Comparison of ENCODE assay signal across 9 cellular contexts in the genomic region with DNA sequence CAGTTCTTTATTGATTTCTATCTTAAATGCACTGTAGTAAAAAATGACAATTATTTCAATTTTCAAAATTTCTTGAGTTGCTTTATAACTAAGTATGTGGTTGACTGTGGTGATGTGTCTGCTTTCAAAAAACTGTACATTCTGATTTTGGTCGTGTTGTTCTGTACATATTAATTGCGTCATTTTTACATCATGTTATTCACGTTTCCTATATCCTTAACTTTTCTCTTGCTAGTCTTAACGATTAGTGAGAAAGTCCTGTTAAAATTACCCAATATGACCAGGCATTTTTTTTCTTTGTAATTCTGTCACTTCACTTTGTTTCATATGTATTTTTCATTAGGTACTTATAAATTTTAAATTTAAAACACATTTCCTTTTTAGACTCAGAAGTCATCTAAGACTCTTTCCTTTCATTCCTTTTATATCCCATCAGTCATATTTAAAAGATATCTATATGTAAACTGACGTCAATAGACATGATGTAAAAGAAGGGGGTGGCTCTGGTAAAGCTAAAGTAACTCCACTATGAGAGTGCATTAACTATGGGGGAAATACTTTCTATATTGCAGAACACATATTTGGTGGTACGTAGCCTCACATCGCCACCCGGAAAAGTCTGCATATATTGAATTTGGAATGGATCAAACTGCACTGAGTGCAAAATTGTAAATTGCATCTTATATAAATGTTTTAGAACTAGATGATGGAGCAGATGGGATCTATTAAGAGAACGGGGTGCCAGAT. TPM values are rescaled to one million over a fixed set of nuclear protein-coding genes. Genes with fewer than 3 reads are reported as not detected.
A peak's percentile ranks its signal among the peaks of the same experiment; 100 is the strongest.
DNase-seq lines count a peak whose midpoint lies in the region; ATAC-seq and TF ChIP-seq lines count a peak whose summit lies in the region.
"Had no signal": no experiment of that assay in that cellular context is flagged by ENCODE, and none has a peak within 500 bp of the region (broad histone marks: within the 10 kb centered on the region; RNA-seq: fewer than 3 reads in every experiment).

No MANE protein-coding gene starts in this region.

- no peaks in the 10 kb centered on the region for H3K27me3 ChIP-seq in Karpas-422 (ENCODE audit: low read length)

- TF ChIP-seq CTCF in CD14-positive monocyte (IDR thresholded peaks at IDR 0.05), result no peak

- no peak overlapping the region for H2AFZ ChIP-seq in Karpas-422 (ENCODE audit: low read length)

- H3K27ac ChIP-seq in Karpas-422 (ENCODE audit: low read length), result peak overlapping the region; percentile 90

- H3K4me1 ChIP-seq in Karpas-422 (ENCODE audit: low read length), result peaks cover 37% of the 10 kb centered on the region

- peak overlapping the region; percentile 96 for H3K4me3 ChIP-seq in Karpas-422 (ENCODE audit: low read length)

- peaks cover 0 to 4% (median 0%) of the 10 kb centered on the region in 3 donors for H3K27me3 Mint-ChIP-seq in CD14-positive monocyte (ENCODE audit: low read depth in 3 of 3)
- H3K27me3 Mint-ChIP-seq in central memory CD8-positive, alpha-beta T cell, result no peaks in the 10 kb centered on the region
- H3K27me3 Mint-ChIP-seq in natural killer cell treated with Interleukin-12 subunit alpha and Interleukin-12 subunit beta and Interleukin-15 and Interleukin-18, amount 100 ng/mL, for 72 hours, result peaks cover 6 to 13% of the 10 kb centered on the region in 2 donors

- peaks cover 16% of the 10 kb centered on the region for H3K36me3 ChIP-seq in Karpas-422 (ENCODE audit: insufficient read depth, low read length)

- no peaks in the 10 kb centered on the region for H3K9me3 ChIP-seq in Karpas-422 (ENCODE audit: low read length)

- H3K9ac ChIP-seq in Karpas-422 (ENCODE audit: low read length), result peak overlapping the region; percentile 94

- peaks cover 29% of the 10 kb centered on the region for H3K4me1 Mint-ChIP-seq in CD14-positive monocyte
- peaks cover 49% of the 10 kb centered on the region for H3K4me1 Mint-ChIP-seq in central memory CD8-positive, alpha-beta T cell
- H3K4me1 Mint-ChIP-seq in natural killer cell treated with Interleukin-12 subunit alpha and Interleukin-12 subunit beta and Interleukin-15 and Interleukin-18, amount 100 ng/mL, for 72 hours (ENCODE audit: low read depth in 2 of 2), result peaks cover 33 to 47% of the 10 kb centered on the region in 2 donors

- H3K27ac Mint-ChIP-seq in CD14-positive monocyte, result peak overlapping the region in 6 of 7 donors; percentile 98 to 99 (median 99)
- H3K27ac Mint-ChIP-seq in central memory CD8-positive, alpha-beta T cell (ENCODE audit: low read depth), result peak overlapping the region; percentile 98
- peak overlapping the region; percentile 98 to 100 for H3K27ac Mint-ChIP-seq in natural killer cell treated with Interleukin-12 subunit alpha and Interleukin-12 subunit beta and Interleukin-15 and Interleukin-18, amount 100 ng/mL, for 72 hours

- ATAC-seq in central memory CD8-positive, alpha-beta T cell (replicated peaks; ENCODE audit: extremely low read depth, poor library complexity, severe bottlenecking), result no peak
- ATAC-seq in natural killer cell treated with Interleukin-12 subunit alpha and Interleukin-12 subunit beta and Interleukin-15 and Interleukin-18, amount 100 ng/mL, for 72 hours, result no peak
- no peak for ATAC-seq in GM21515 (IDR thresholded peaks at IDR 0.05; ENCODE audit: unreplicated experiment)
- no peak for ATAC-seq in GM21619 (IDR thresholded peaks at IDR 0.05; ENCODE audit: unreplicated experiment)
- ATAC-seq in GM19463 (IDR thresholded peaks at IDR 0.05; ENCODE audit: unreplicated experiment), result no peak

- peak overlapping the region; percentile 97 for H3K4me2 ChIP-seq in Karpas-422 (ENCODE audit: low read depth, low read length, poor library complexity, severe bottlenecking)

- intact Hi-C loops in CD14-positive monocyte (cut with micrococcal nuclease), result loop anchor here (5.0 kb wide), 1 partner anchor 45 kb away; no protein-coding TSS in a partner anchor

- H3K9me3 Mint-ChIP-seq in CD14-positive monocyte, result peaks cover 0 to 2% (median 0%) of the 10 kb centered on the region in 7 donors
- no peaks in the 10 kb centered on the region for H3K9me3 Mint-ChIP-seq in central memory CD8-positive, alpha-beta T cell
- H3K9me3 Mint-ChIP-seq in natural killer cell treated with Interleukin-12 subunit alpha and Interleukin-12 subunit beta and Interleukin-15 and Interleukin-18, amount 100 ng/mL, for 72 hours, result no peaks in the 10 kb centered on the region

- peaks cover 31% of the 10 kb centered on the region for H3K79me2 ChIP-seq in Karpas-422 (ENCODE audit: low read length)

- H3K36me3 Mint-ChIP-seq in CD14-positive monocyte, result peaks cover 19 to 21% of the 10 kb centered on the region in 2 donors
- peaks cover 26% of the 10 kb centered on the region for H3K36me3 Mint-ChIP-seq in central memory CD8-positive, alpha-beta T cell (ENCODE audit: insufficient read depth)
- peaks cover 19% of the 10 kb centered on the region for H3K36me3 Mint-ChIP-seq in natural killer cell treated with Interleukin-12 subunit alpha and Interleukin-12 subunit beta and Interleukin-15 and Interleukin-18, amount 100 ng/mL, for 72 hours

- DNase-seq in CD14-positive monocyte (ENCODE audit: low spot score), result no peak
- DNase-seq in Karpas-422, result peak; percentile 52
- no peak for DNase-seq in central memory CD8-positive, alpha-beta T cell (ENCODE audit: low spot score in 2 of 2)
- DNase-seq in natural killer cell treated with Interleukin-12 subunit alpha and Interleukin-12 subunit beta and Interleukin-15 and Interleukin-18, amount 100 ng/mL, for 72 hours (ENCODE audit: low spot score), result no peak
- no peak for DNase-seq in D341Med (ENCODE audit: low spot score)
- DNase-seq: stimulated activated CD8-positive, alpha-beta memory T cell treated with anti-CD3 and anti-CD28 coated beads, Interleukin-4, amount 100 ng/mL, for 48 hours had no signal

- H4K20me1 ChIP-seq in Karpas-422 (ENCODE audit: insufficient read depth, low read depth, low read length), result no peaks in the 10 kb centered on the region; the same call in 1 of the 2 replicates

- no peaks in the 10 kb centered on the region for H3K9me2 ChIP-seq in Karpas-422 (replicated peaks; ENCODE audit: insufficient read depth, low read length)

- peak overlapping the region; percentile 90 to 98 for H3K4me3 Mint-ChIP-seq in CD14-positive monocyte
- H3K4me3 Mint-ChIP-seq in central memory CD8-positive, alpha-beta T cell, result peak overlapping the region; percentile 92
- peak overlapping the region; percentile 90 for H3K4me3 Mint-ChIP-seq in natural killer cell treated with Interleukin-12 subunit alpha and Interleukin-12 subunit beta and Interleukin-15 and Interleukin-18, amount 100 ng/mL, for 72 hours

RNA-seq across cellular contexts. Expression of a gene that starts 1.1 kb away (rescaled TPM):
- polyA plus RNA-seq in CD14-positive monocyte, result 10 to 100 TPM; 46.3 to 55.5 TPM
- total RNA-seq in Karpas-422 (2014; rRNA removed; shearing (Covaris generic); ENCODE audit: low replicate concordance), result 48.9 and 55.0 TPM in 2 replicates
- 10 to 100 TPM; 27.2 to 32.6 TPM for total RNA-seq in natural killer cell treated with Interleukin-12 subunit alpha and Interleukin-12 subunit beta and Interleukin-15 and Interleukin-18, amount 100 ng/mL, for 72 hours
